ENCODE assay signal across 16 cellular contexts in genomic region chr7:45347804-45348203, GRCh38.
A peak's percentile ranks its signal among the peaks of the same experiment; 100 is the strongest.
DNase-seq lines count a peak whose midpoint lies in the region; ATAC-seq, FAIRE-seq and TF ChIP-seq lines count a peak whose summit lies in the region.
"Had no signal": no experiment of that assay in that cellular context is flagged by ENCODE, and none has a peak within 500 bp of the region (broad histone marks: within the 10 kb centered on the region; RNA-seq: fewer than 3 reads in every experiment).

No MANE protein-coding gene starts in this region.

- POLR2A ChIA-PET in RWPE1 (lab: Yijun Ruan, JAX; ENCODE audit: low non-redundant PET) = no interaction called here
- POLR2A ChIA-PET in GM10248 (lab: Yijun Ruan, JAX) = no interaction called here

- TF ChIP-seq CTCF in RWPE1 (conservative IDR thresholded peaks at IDR 0.05; ENCODE audit: low read depth) (no peak), fibroblast of the aortic adventitia (IDR thresholded peaks at IDR 0.05; ENCODE audit: insufficient read depth, low read length) (no peak), GM10248 (IDR thresholded peaks at IDR 0.05; ENCODE audit: control extremely low read depth, extremely low read depth, low read depth, missing control alignments) (no peak)

- peak; percentile 24 for FAIRE-seq in GM12892 (lab: Jason Lieb, UNC)
- FAIRE-seq: colon, GM18507 had no signal

- ATAC-seq in HG03520 (IDR thresholded peaks at IDR 0.05; ENCODE audit: unreplicated experiment) (no peak), HG03565 (IDR thresholded peaks at IDR 0.05; ENCODE audit: unreplicated experiment) (no peak)
- ATAC-seq: CD8-positive, alpha-beta T cell had no signal

- CTCF ChIA-PET in RWPE1 (lab: Yijun Ruan, JAX) (no interaction called here), GM10248 (lab: Yijun Ruan, JAX) (interaction anchor here (0.8 kb wide), 1 partner anchor 12 kb away, joined by 3 read pairs; no protein-coding TSS in a partner anchor)

- H3K4me3 ChIP-seq in fibroblast of the aortic adventitia (ENCODE audit: low read depth, low read length) = no peak overlapping the region

- no peak for TF ChIP-seq POLR2A in GM12892 (IDR thresholded peaks at IDR 0.05; ENCODE audit: low read depth, low read length)

- no peak overlapping the region for H3K27ac ChIP-seq in RWPE1

- DNase-seq in AG08395 (ENCODE audit: low spot score) = peak; percentile 81
- no peak for DNase-seq in GM12892 (ENCODE audit: insufficient read length)
- peak; percentile 61 for DNase-seq in RWPE1 (ENCODE audit: low spot score)
- peak; percentile 17 for DNase-seq in fibroblast of the aortic adventitia (ENCODE audit: low read depth)
- no peak for DNase-seq in activated T-cell treated with anti-CD3 and anti-CD28 coated beads, Interleukin-2, amount 50 U/mL, for 48 hours
- no peak for DNase-seq in GM10248 (ENCODE audit: extremely low spot score)
- DNase-seq: activated CD4-positive, alpha-beta memory T cell treated with anti-CD3 and anti-CD28 coated beads, Interleukin-2, amount 10 ng/mL, durations not matched to agents 7 days and 5 days; activated naive CD4-positive, alpha-beta T cell treated with anti-CD3 and anti-CD28 coated beads, Interleukin-2, amount 10 ng/mL, durations not matched to agents 7 days and 5 days; CD8-positive, alpha-beta T cell; glutamatergic neuron; midbrain; stimulated activated CD4-positive, alpha-beta T cell treated with anti-CD3 and anti-CD28 coated beads, Interleukin-4, amount 100 ng/mL, for 4 hours had no signal

Comparison
In these comparisons a context has a peak if more than half of its experiments do, and no peak if none do; other contexts are left out.
1. DNase-seq: peak in AG08395 (single experiment), RWPE1 (single experiment) and fibroblast of the aortic adventitia (single experiment); none in GM12892 (single experiment), activated T-cell treated with anti-CD3 and anti-CD28 coated beads, Interleukin-2, amount 50 U/mL, for 48 hours (0 of 2) and GM10248 (single experiment).